In the genomic region with DNA sequence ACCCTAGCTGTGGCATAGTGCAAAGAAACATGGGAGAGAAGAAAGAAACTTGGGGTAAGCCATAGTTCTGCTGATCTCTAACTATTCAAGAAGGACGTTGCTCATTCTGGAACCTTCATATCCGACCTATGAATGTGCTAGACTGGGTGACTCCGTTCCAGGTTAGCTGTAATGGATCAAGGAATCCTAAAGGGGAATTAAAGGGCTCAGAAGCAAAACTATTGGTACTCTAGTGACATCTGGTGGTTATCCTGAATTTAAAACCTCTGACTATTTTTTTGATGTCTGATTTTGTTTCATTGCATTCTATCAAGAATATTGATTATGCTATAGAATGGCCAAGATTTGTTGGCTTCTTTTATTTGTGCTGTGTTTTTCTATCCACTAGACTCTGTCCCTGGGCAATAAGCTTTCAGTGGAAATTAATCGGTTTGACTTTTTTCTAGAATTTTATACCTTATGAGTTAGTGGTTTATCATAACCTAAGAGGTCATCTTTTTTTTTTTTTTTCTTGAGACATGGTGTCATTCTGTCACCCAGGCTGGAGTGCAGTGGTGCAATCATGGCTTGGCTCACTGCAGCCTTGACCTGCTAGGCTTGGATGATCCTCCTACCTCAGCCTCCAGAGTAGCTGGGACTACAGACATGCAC, we compare ENCODE assay signal across 9 cellular contexts. TPM values are rescaled to one million over a fixed set of nuclear protein-coding genes. Genes with fewer than 3 reads are reported as not detected.
DNase-seq lines count a peak whose midpoint lies in the region; ATAC-seq, FAIRE-seq and TF ChIP-seq lines count a peak whose summit lies in the region.
"Had no signal": no experiment of that assay in that cellular context is flagged by ENCODE, and none has a peak within 500 bp of the region (broad histone marks: within the 10 kb centered on the region; RNA-seq: fewer than 3 reads in every experiment).

No MANE protein-coding gene starts in this region.

- H3K4me1 ChIP-seq in lower lobe of right lung = peaks cover 14% of the 10 kb centered on the region

- peak; percentile 5 for FAIRE-seq in GM18507 (lab: Jason Lieb, UNC)
- FAIRE-seq: frontal cortex had no signal

- no peak overlapping the region for H3K4me3 ChIP-seq in AG04449 (ENCODE audit: low read depth, low read length)
- no peak overlapping the region for H3K4me3 ChIP-seq in lower lobe of right lung

- no peaks in the 10 kb centered on the region for H3K27me3 ChIP-seq in lower lobe of right lung (ENCODE audit: low read depth)

- peak overlapping the region; percentile 32 for H3K27ac ChIP-seq in lower lobe of right lung

- no peaks in the 10 kb centered on the region for H3K9me3 ChIP-seq in lower lobe of right lung

- CTCF ChIA-PET in AG04449 (lab: Yijun Ruan, JAX) = interaction anchor here (0.6 to 7.8 kb wide), 31 partner anchors 8 to 946 kb away, joined by 3 to 199 read pairs (median 4); a partner anchor contains a TSS

- TF ChIP-seq CTCF in AG04449 (IDR thresholded peaks at IDR 0.05; ENCODE audit: insufficient read depth, low read length, missing control alignments) (peak; percentile 23), lower lobe of right lung (IDR thresholded peaks at IDR 0.05) (peak; percentile 54)

- ATAC-seq in lower lobe of right lung = peak in 1 of 2 donors; percentile 45
- ATAC-seq in HG02642 (IDR thresholded peaks at IDR 0.05; ENCODE audit: poor library complexity, unreplicated experiment) = no peak

- H3K36me3 ChIP-seq in lower lobe of right lung = peaks cover 70% of the 10 kb centered on the region

- DNase-seq in AG04449 (ENCODE audit: low read depth, low spot score) (peak; percentile 4), GM18507 (ENCODE audit: extremely low spot score, insufficient read length, low read depth) (peak; percentile 14), NCI-H510A treated with DMSO at 0.1 percent for 48 hours (lab: John Stamatoyannopoulos, UW) (peak; percentile 89), cerebellar cortex (ENCODE audit: low spot score) (peak; percentile 54), lower lobe of right lung (no peak), GOT3 (lab: John Stamatoyannopoulos, UW) (no peak), cortex of kidney (lab: John Stamatoyannopoulos, UW) (no peak)

- intact Hi-C loops in lower lobe of right lung (cut with DNase I) = no loop called here

- POLR2A ChIA-PET in AG04449 (lab: Yijun Ruan, JAX) = interaction anchor here (2.2 kb wide), 1 partner anchor 19 kb away, joined by 10 read pairs; a partner anchor contains a TSS

RNA-seq across cellular contexts. Expression of a gene that starts 19.5 kb away (rescaled TPM):
- 28.1 TPM for total RNA-seq in lower lobe of right lung

RNA-seq across cellular contexts. Expression of a gene that starts 47.7 kb away (rescaled TPM):
- total RNA-seq in lower lobe of right lung = 443 TPM

Comparison
In these comparisons a context has a peak if more than half of its experiments do, and no peak if none do; other contexts are left out.
1. DNase-seq: peak in AG04449 (single experiment), GM18507 (single experiment), NCI-H510A treated with DMSO at 0.1 percent for 48 hours (single experiment) and cerebellar cortex (single experiment); none in lower lobe of right lung (single experiment), GOT3 (single experiment) and cortex of kidney (single experiment).